In the genomic region with DNA sequence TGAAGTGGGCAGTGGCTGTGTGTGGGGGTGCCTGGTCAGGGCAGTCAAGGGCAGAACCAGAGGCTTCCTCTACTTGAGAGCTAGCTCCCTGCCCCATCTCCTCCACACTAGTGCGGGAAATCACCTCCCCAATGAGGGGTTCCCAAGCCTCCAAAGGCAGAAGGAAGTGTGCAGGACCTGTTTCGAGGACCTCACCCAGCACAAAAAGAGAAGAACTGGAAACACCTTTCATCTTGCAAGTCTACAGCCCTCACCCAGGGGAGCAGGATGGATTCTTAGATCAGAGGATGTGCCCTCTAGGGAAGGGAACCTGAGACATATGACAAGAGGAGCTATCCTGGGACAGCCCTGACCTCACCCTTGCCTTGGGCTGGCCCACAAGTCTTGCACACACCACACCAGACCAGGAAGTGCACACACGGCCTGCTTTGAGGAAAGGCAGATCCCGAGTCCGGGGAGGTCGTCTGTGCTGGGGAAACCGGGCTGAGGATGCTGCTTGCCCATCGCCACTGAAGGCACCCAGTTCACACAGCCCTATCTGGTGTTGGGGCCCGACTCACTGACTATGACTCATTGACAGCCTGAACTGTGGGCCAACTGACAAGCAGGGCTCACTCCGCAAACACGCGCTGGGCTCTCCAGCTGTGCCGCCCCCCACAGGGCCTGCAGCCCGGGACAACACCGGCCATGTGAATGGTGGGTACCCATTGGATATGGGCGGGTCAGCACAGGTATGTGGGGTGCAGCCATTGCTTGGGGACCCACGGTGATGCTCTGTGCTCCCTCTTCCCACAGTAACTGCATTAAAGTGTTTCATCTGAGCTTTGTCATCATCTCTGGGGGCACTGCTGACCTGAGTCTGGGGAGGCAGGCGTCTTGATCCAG, we compare ENCODE assay signal across 8 cellular contexts. TPM values are rescaled to one million over a fixed set of nuclear protein-coding genes. Genes with fewer than 3 reads are reported as not detected.
DNase-seq lines count a peak whose midpoint lies in the region; TF ChIP-seq lines count a peak whose summit lies in the region.

No MANE protein-coding gene starts in this region.

- H3K27me3 Mint-ChIP-seq in T-helper 2 cell treated with Interferon-gamma antibody and Interleukin-4, amounts not matched to agents 5 μg/mL and 100 μg/mL, for 36 hours (ENCODE audit: low read depth), result no peaks in the 10 kb centered on the region

- H3K9me3 ChIP-seq in skeletal muscle satellite cell (replicated peaks; ENCODE audit: low read length) (no peaks in the 10 kb centered on the region), esophagus muscularis mucosa (no peaks in the 10 kb centered on the region)

- H3K27ac Mint-ChIP-seq in T-helper 2 cell treated with Interferon-gamma antibody and Interleukin-4, amounts not matched to agents 5 μg/mL and 100 μg/mL, for 36 hours, result peak overlapping the region; percentile 88

- DNase-seq in HFF-Myc (ENCODE audit: extremely low read depth, low read depth), result no peak
- peak; percentile 76 for DNase-seq in T-helper 2 cell treated with Interferon-gamma antibody and Interleukin-4, amounts not matched to agents 5 μg/mL and 100 μg/mL, for 36 hours (ENCODE audit: low spot score)
- peak; percentile 83 for DNase-seq in brain microvascular endothelial cell
- no peak for DNase-seq in DMS153 (lab: John Stamatoyannopoulos, UW)
- no peak for DNase-seq in NCI-H446 (lab: John Stamatoyannopoulos, UW)
- DNase-seq in foreskin melanocyte, result no peak
- no peak for DNase-seq in esophagus muscularis mucosa (ENCODE audit: extremely low spot score)

- H3K27ac ChIP-seq in brain microvascular endothelial cell (no peak overlapping the region), esophagus muscularis mucosa (replicated peaks in 1 of 4) (peak overlapping the region in 1 of 4 donors; percentile 91)

- intact Hi-C loops in esophagus muscularis mucosa (cut with DNase I), result no loop called here

- H3K4me1 ChIP-seq in skeletal muscle satellite cell (ENCODE audit: control insufficient read depth, insufficient read depth, low read length) (peaks cover 35% of the 10 kb centered on the region), esophagus muscularis mucosa (peaks cover 38 to 67% (median 56%) of the 10 kb centered on the region in 4 donors)

- peak overlapping the region; percentile 84 for H3K4me2 ChIP-seq in skeletal muscle satellite cell (ENCODE audit: low read length)

- H3K27me3 ChIP-seq in brain microvascular endothelial cell (replicated peaks), result no peaks in the 10 kb centered on the region
- no peaks in the 10 kb centered on the region for H3K27me3 ChIP-seq in skeletal muscle satellite cell (ENCODE audit: control insufficient read depth, insufficient read depth, low read length)
- peaks cover 0 to 3% (median 0%) of the 10 kb centered on the region in 4 donors for H3K27me3 ChIP-seq in esophagus muscularis mucosa

- no peak for TF ChIP-seq POLR2A in esophagus muscularis mucosa (IDR thresholded peaks at IDR 0.05; ENCODE audit: low read depth)

- H3K4me1 Mint-ChIP-seq in T-helper 2 cell treated with Interferon-gamma antibody and Interleukin-4, amounts not matched to agents 5 μg/mL and 100 μg/mL, for 36 hours (ENCODE audit: low read depth), result peaks cover 50% of the 10 kb centered on the region

- H3K4me3 Mint-ChIP-seq in T-helper 2 cell treated with Interferon-gamma antibody and Interleukin-4, amounts not matched to agents 5 μg/mL and 100 μg/mL, for 36 hours, result peak overlapping the region; percentile 89

- no peak overlapping the region for H3K9ac ChIP-seq in skeletal muscle satellite cell (ENCODE audit: low read depth, low read length)

- peaks cover 28% of the 10 kb centered on the region for H3K36me3 Mint-ChIP-seq in T-helper 2 cell treated with Interferon-gamma antibody and Interleukin-4, amounts not matched to agents 5 μg/mL and 100 μg/mL, for 36 hours (ENCODE audit: low read depth)

- no peak for TF ChIP-seq EP300 in esophagus muscularis mucosa (IDR thresholded peaks at IDR 0.05)

- H3K36me3 ChIP-seq in brain microvascular endothelial cell (replicated peaks), result no peaks in the 10 kb centered on the region
- H3K36me3 ChIP-seq in skeletal muscle satellite cell (ENCODE audit: insufficient read depth, low read length), result no peaks in the 10 kb centered on the region
- H3K36me3 ChIP-seq in esophagus muscularis mucosa, result peaks cover 0 to 3% (median 2%) of the 10 kb centered on the region in 4 donors

- in situ Hi-C loops in brain microvascular endothelial cell (cut with HindIII; ENCODE audit: low pct_ligation_motif_present, low sequenced_read_pairs), result no loop called here

- WGBS in esophagus muscularis mucosa, result 77% methylated on average over 9 of the region's 18 CpGs

- TF ChIP-seq CTCF in HFF-Myc (IDR thresholded peaks at IDR 0.05; ENCODE audit: low read depth, low read length, missing control alignments), result no peak
- no peak for TF ChIP-seq CTCF in brain microvascular endothelial cell (IDR thresholded peaks at IDR 0.05; ENCODE audit: low read depth, low read length, missing control alignments)
- no peak for TF ChIP-seq CTCF in esophagus muscularis mucosa (IDR thresholded peaks at IDR 0.05)

- no peaks in the 10 kb centered on the region for H3K9me3 Mint-ChIP-seq in T-helper 2 cell treated with Interferon-gamma antibody and Interleukin-4, amounts not matched to agents 5 μg/mL and 100 μg/mL, for 36 hours

- H3K4me3 ChIP-seq in HFF-Myc (replicated peaks; ENCODE audit: low read depth, low read length), result peak overlapping the region; percentile 89; the same call in 1 of the 2 replicates
- no peak overlapping the region for H3K4me3 ChIP-seq in brain microvascular endothelial cell (ENCODE audit: low read depth, low read length)
- H3K4me3 ChIP-seq in skeletal muscle satellite cell (ENCODE audit: low read length), result no peak overlapping the region
- H3K4me3 ChIP-seq in esophagus muscularis mucosa, result no peak overlapping the region

RNA-seq across cellular contexts. Expression of gene SAMD10, which starts 1.8 kb away (rescaled TPM):
- 0.76 and 1.5 TPM in 2 replicates for total RNA-seq in skeletal muscle satellite cell (2012; rRNA removed)
- total RNA-seq in esophagus muscularis mucosa, result 10 to 100 TPM in 1 of 4 donors, 1 to 10 TPM in 3; 2.1 to 11.7 (median 4.4) TPM

RNA-seq across cellular contexts. Expression of gene PRPF6, which starts 3.3 kb away (rescaled TPM):
- 52.7 and 54.6 TPM in 2 replicates for total RNA-seq in skeletal muscle satellite cell (2012; rRNA removed)
- 10 to 100 TPM; 46.1 to 64.9 (median 58.7) TPM for total RNA-seq in esophagus muscularis mucosa

RNA-seq across cellular contexts. Expression of gene ZNF512B, which starts 7.9 kb away (rescaled TPM):
- total RNA-seq in skeletal muscle satellite cell (2012; rRNA removed), result 7.1 and 9.6 TPM in 2 replicates
- 10 to 100 TPM in 2 of 4 donors, 1 to 10 TPM in 2; 7.1 to 17.7 (median 12.1) TPM for total RNA-seq in esophagus muscularis mucosa

RNA-seq across cellular contexts. Expression of gene UCKL1, which starts 21.4 kb away (rescaled TPM):
- total RNA-seq in skeletal muscle satellite cell (2012; rRNA removed), result 16.5 and 16.6 TPM in 2 replicates
- total RNA-seq in esophagus muscularis mucosa, result 10 to 100 TPM; 16.6 to 31.0 (median 24.1) TPM

RNA-seq across cellular contexts. Expression of gene C20orf204, which starts 58.3 kb away (rescaled TPM):
- 0.51 and 0.87 TPM in 2 replicates for total RNA-seq in skeletal muscle satellite cell (2012; rRNA removed)
- total RNA-seq in esophagus muscularis mucosa, result 1 to 10 TPM in 1 of 4 donors, under 1 TPM in 3; 0.17 to 1.6 (median 0.32) TPM

Comparison
In these comparisons a context has a peak if more than half of its experiments do, and no peak if none do; other contexts are left out.
1. DNase-seq: peak in T-helper 2 cell treated with Interferon-gamma antibody and Interleukin-4, amounts not matched to agents 5 μg/mL and 100 μg/mL, for 36 hours (single experiment) and brain microvascular endothelial cell (single experiment); none in HFF-Myc (single experiment), DMS153 (single experiment), NCI-H446 (0 of 2), foreskin melanocyte (single experiment) and esophagus muscularis mucosa (single experiment).